1 cellular context compared by ENCODE assay signal in genomic region chr19:1098177-1099051, GRCh38.
TF ChIP-seq lines count a peak whose summit lies in the region.

No MANE protein-coding gene starts in this region.

TF ChIP-seq in K562, 482 proteins besides CTCF, POLR2A, EP300 and RAD21:
- TF ChIP-seq TGIF2 (CRISPR knock-in tag; IDR thresholded peaks at IDR 0.05) (no peak), CEBPG (CRISPR knock-in tag; IDR thresholded peaks at IDR 0.05) (0 out of 2 replicates have a peak, but pooled peaks have one; percentile 20), CEBPG (tag; conservative IDR thresholded peaks at IDR 0.05 in 1 of 2, IDR thresholded peaks at IDR 0.05 in 1 of 2) (no peak), BCOR (IDR thresholded peaks at IDR 0.05) (peak; percentile 92), ZKSCAN8 (CRISPR knock-in tag; IDR thresholded peaks at IDR 0.05) (no peak), CUX1 (CRISPR knock-in tag; IDR thresholded peaks at IDR 0.05) (no peak), SMARCA5 (IDR thresholded peaks at IDR 0.05) (peak; percentile 46; the same call in 1 of the 2 replicates), CHD2 (IDR thresholded peaks at IDR 0.05; ENCODE audit: low read depth, low read length) (no peak), DACH1 (IDR thresholded peaks at IDR 0.05; ENCODE audit: partially characterized antibody) (no peak), ASH1L (IDR thresholded peaks at IDR 0.05; ENCODE audit: borderline replicate concordance, low read depth, partially characterized antibody) (no peak), STAT5A (IDR thresholded peaks at IDR 0.05; ENCODE audit: borderline replicate concordance, low read length) (no peak), FOXA1 (IDR thresholded peaks at IDR 0.05; ENCODE audit: borderline replicate concordance) (no peak), TOE1 (IDR thresholded peaks at IDR 0.05; ENCODE audit: borderline replicate concordance) (no peak), TOE1 (CRISPR knock-in tag; IDR thresholded peaks at IDR 0.05; ENCODE audit: borderline replicate concordance, low read depth) (no peak), FUS (optimal IDR thresholded peaks at IDR 0.05; ENCODE audit: low read depth, low read length) (no peak), ESRRB (CRISPR knock-in tag; IDR thresholded peaks at IDR 0.05; ENCODE audit: borderline replicate concordance) (no peak), U2AF1 (optimal IDR thresholded peaks at IDR 0.05; ENCODE audit: low read depth, low read length) (no peak), VEZF1 (CRISPR knock-in tag; IDR thresholded peaks at IDR 0.05) (no peak), HDAC2 (IDR thresholded peaks at IDR 0.05) (peak; percentile 81), JUNB (CRISPR knock-in tag; conservative IDR thresholded peaks at IDR 0.05) (no peak), HMBOX1 (IDR thresholded peaks at IDR 0.05) (no peak), NR2C2 (CRISPR knock-in tag; IDR thresholded peaks at IDR 0.05) (no peak), NR2C2 (tag; IDR thresholded peaks at IDR 0.05) (no peak), AFF1 (IDR thresholded peaks at IDR 0.05; ENCODE audit: low read depth in 1 of 2, partially characterized antibody in 2 of 2) (no peak), ZNF224 (CRISPR knock-in tag; IDR thresholded peaks at IDR 0.05) (no peak), USF1 (CRISPR knock-in tag; IDR thresholded peaks at IDR 0.05) (0 out of 2 replicates have a peak, but pooled peaks have one; percentile 38), NBN (IDR thresholded peaks at IDR 0.05; ENCODE audit: low read depth) (no peak), ZNF668 (CRISPR knock-in tag; IDR thresholded peaks at IDR 0.05) (no peak), TFE3 (CRISPR knock-in tag; IDR thresholded peaks at IDR 0.05) (no peak), SMARCC2 (IDR thresholded peaks at IDR 0.05; ENCODE audit: low read depth) (no peak), STAG1 (CRISPR knock-in tag; IDR thresholded peaks at IDR 0.05; ENCODE audit: borderline replicate concordance) (no peak), RBM25 (IDR thresholded peaks at IDR 0.05; ENCODE audit: low read depth, low read length, severe bottlenecking) (peak; percentile 36), RBM14 (IDR thresholded peaks at IDR 0.05; ENCODE audit: borderline replicate concordance, insufficient read depth, low read depth, low read length) (no peak), CBFA2T2 (conservative IDR thresholded peaks at IDR 0.05) (no peak), KLF10 (CRISPR knock-in tag; IDR thresholded peaks at IDR 0.05) (no peak), ZNF561 (CRISPR knock-in tag; conservative IDR thresholded peaks at IDR 0.05) (no peak), HDGF (IDR thresholded peaks at IDR 0.05) (no peak), KDM1A (IDR thresholded peaks at IDR 0.05) (peak; percentile 61 to 83), ZFP36 (IDR thresholded peaks at IDR 0.05; ENCODE audit: low read depth, low read length, partially characterized antibody) (peak; percentile 82), RBM17 (IDR thresholded peaks at IDR 0.05; ENCODE audit: borderline replicate concordance, low read depth, low read length) (no peak), ZC3H8 (IDR thresholded peaks at IDR 0.05) (no peak), ZBTB9 (CRISPR knock-in tag; IDR thresholded peaks at IDR 0.05) (no peak), NCOA1 (IDR thresholded peaks at IDR 0.05; ENCODE audit: low read depth) (no peak), HCFC1 (IDR thresholded peaks at IDR 0.05; ENCODE audit: low read depth, low read length) (no peak), ZNF143 (CRISPR knock-in tag; IDR thresholded peaks at IDR 0.05) (no peak), RAD51 (IDR thresholded peaks at IDR 0.05; ENCODE audit: borderline replicate concordance, low read depth) (0 out of 2 replicates have a peak, but pooled peaks have one; percentile 30), BRCA1 (IDR thresholded peaks at IDR 0.05) (no peak), BRCA1 (CRISPR knock-in tag; IDR thresholded peaks at IDR 0.05) (no peak), CBX3 (IDR thresholded peaks at IDR 0.05; ENCODE audit: borderline replicate concordance in 1 of 2, low read length in 2 of 2) (0 out of 3 replicates have a peak, but pooled peaks of 1 of the 2 experiments have one; percentile 33), SNAPC5 (CRISPR knock-in tag; IDR thresholded peaks at IDR 0.05) (no peak)
TF ChIP-seq in K562: peak in this region for 10.
